Comparison of ENCODE assay signal across 9 cellular contexts in the genomic region with DNA sequence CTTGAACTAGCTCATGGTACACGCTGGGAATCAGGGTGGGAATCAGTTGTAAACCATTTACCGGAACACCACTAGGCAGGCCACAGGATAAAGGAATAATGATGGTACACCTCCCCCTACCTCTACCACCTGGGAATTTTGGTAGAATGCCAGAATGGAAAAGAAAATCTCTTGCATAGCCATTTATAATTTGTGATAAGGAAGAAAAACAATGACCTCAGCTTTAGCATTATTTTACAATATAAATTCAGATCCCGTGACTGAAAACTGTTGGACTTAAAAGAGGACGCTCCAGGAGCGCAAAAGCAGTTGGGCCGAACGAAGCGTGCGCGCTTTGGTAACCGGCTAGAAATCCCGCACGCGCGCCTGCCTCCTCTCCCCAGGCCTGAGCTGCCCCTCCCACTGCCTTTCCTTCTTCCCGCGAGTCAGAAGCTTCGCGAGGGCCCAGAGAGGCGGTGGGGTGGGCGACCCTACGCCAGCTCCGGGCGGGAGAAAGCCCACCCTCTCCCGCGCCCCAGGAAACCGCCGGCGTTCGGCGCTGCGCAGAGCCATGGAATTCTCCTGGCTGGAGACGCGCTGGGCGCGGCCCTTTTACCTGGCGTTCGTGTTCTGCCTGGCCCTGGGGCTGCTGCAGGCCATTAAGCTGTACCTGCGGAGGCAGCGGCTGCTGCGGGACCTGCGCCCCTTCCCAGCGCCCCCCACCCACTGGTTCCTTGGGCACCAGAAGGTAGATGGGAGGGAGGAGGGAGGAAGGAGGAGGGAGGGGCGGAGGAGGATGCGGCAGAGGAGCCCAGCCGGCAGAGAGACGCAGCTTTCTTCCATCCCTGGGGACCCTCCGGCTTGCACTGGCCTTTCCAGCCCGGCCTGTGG. TPM values are rescaled to one million over a fixed set of nuclear protein-coding genes. Genes with fewer than 3 reads are reported as not detected.
DNase-seq lines count a peak whose midpoint lies in the region; ATAC-seq, FAIRE-seq and TF ChIP-seq lines count a peak whose summit lies in the region.
"Had no signal": no experiment of that assay in that cellular context is flagged by ENCODE, and none has a peak within 500 bp of the region (broad histone marks: within the 10 kb centered on the region; RNA-seq: fewer than 3 reads in every experiment).

A gene with protein sequence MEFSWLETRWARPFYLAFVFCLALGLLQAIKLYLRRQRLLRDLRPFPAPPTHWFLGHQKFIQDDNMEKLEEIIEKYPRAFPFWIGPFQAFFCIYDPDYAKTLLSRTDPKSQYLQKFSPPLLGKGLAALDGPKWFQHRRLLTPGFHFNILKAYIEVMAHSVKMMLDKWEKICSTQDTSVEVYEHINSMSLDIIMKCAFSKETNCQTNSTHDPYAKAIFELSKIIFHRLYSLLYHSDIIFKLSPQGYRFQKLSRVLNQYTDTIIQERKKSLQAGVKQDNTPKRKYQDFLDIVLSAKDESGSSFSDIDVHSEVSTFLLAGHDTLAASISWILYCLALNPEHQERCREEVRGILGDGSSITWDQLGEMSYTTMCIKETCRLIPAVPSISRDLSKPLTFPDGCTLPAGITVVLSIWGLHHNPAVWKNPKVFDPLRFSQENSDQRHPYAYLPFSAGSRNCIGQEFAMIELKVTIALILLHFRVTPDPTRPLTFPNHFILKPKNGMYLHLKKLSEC (plus strand): TSS at position 402 of the 870 bp plus-strand sequence. CDS start 149 bp downstream, at position 551.

- H3K9ac ChIP-seq in astrocyte (ENCODE audit: low read length): no peak within 1 kb of the TSS

- H3K27me3 Mint-ChIP-seq in astrocyte (ENCODE audit: low read depth, unreplicated experiment): peaks cover 40% of the 10 kb centered on the region

- H3K27ac Mint-ChIP-seq in astrocyte (ENCODE audit: unreplicated experiment): no peak within 1 kb of the TSS
- H3K27ac Mint-ChIP-seq: naive B cell had no signal

- peak within 1 kb of the TSS; percentile 69 for H3K4me3 Mint-ChIP-seq in astrocyte (ENCODE audit: unreplicated experiment)
- H3K4me3 Mint-ChIP-seq: naive B cell had no signal

- CTCF ChIA-PET in RWPE1 (lab: Yijun Ruan, JAX): interaction anchor here (0.6 kb wide), 1 partner anchor 192 kb away, joined by 4 read pairs; no protein-coding TSS in a partner anchor

- H3K27ac ChIP-seq in astrocyte (ENCODE audit: low read depth, low read length): no peak within 1 kb of the TSS
- peak within 1 kb of the TSS; percentile 62 to 65 for H3K27ac ChIP-seq in right atrium auricular region
- H3K27ac ChIP-seq in psoas muscle: peak within 1 kb of the TSS; percentile 70
- H3K27ac ChIP-seq in RWPE1: no peak within 1 kb of the TSS

- FAIRE-seq in astrocyte (lab: Jason Lieb, UNC): no peak
- FAIRE-seq in D721Med (lab: Jason Lieb, UNC): no peak

- peak; percentile 37 for DNase-seq in ELF-1 (ENCODE audit: low read depth, low spot score)
- DNase-seq in astrocyte (ENCODE audit: low read depth): no peak
- no peak for DNase-seq in right atrium auricular region (ENCODE audit: low spot score)
- peak; percentile 38 to 64 for DNase-seq in psoas muscle
- DNase-seq in RWPE1 (ENCODE audit: low spot score): no peak
- DNase-seq in D721Med (ENCODE audit: insufficient read length, low spot score): no peak
- DNase-seq in cortex of kidney (lab: John Stamatoyannopoulos, UW): no peak
- no peak for DNase-seq in activated CD8-positive, alpha-beta memory T cell treated with anti-CD3 and anti-CD28 coated beads for 24 hours
- DNase-seq: naive B cell had no signal

- no peaks in the 10 kb centered on the region for H4K20me1 ChIP-seq in astrocyte (ENCODE audit: insufficient read depth, low read length)

- peak; percentile 69 to 90 (median 76) for ATAC-seq in psoas muscle

- intact Hi-C loops in psoas muscle (cut with DNase I): no loop called here

- H3K4me1 ChIP-seq in astrocyte (ENCODE audit: insufficient read depth, low read length): no peaks in the 10 kb centered on the region
- peaks cover 0 to 38% of the 10 kb centered on the region in 2 donors for H3K4me1 ChIP-seq in right atrium auricular region
- peaks cover 6% of the 10 kb centered on the region for H3K4me1 ChIP-seq in psoas muscle

- peak within 1 kb of the TSS; percentile 77 for H3K4me2 ChIP-seq in astrocyte (ENCODE audit: low read length)

- WGBS in psoas muscle, 3 donors: 2% methylated on average over 44 to 49 of the region's 49 CpGs

- peak within 1 kb of the TSS; percentile 1 for H3K4me3 ChIP-seq in astrocyte (ENCODE audit: insufficient read depth, low read depth, low read length)
- peak within 1 kb of the TSS; percentile 26 to 53 for H3K4me3 ChIP-seq in right atrium auricular region
- peak within 1 kb of the TSS; percentile 84 for H3K4me3 ChIP-seq in psoas muscle

- H3K36me3 ChIP-seq in astrocyte (ENCODE audit: insufficient read depth, low read length): no peaks in the 10 kb centered on the region
- H3K36me3 ChIP-seq in right atrium auricular region: no peaks in the 10 kb centered on the region
- H3K36me3 ChIP-seq in psoas muscle (ENCODE audit: insufficient read depth in 1 of 2, low read depth in 1 of 2): no peaks in the 10 kb centered on the region

- H3K4me1 Mint-ChIP-seq in astrocyte (ENCODE audit: low read depth, unreplicated experiment): no peaks in the 10 kb centered on the region

- H3K27me3 ChIP-seq in astrocyte (ENCODE audit: insufficient read depth, low read length): peaks cover 3% of the 10 kb centered on the region
- H3K27me3 ChIP-seq in right atrium auricular region: no peaks in the 10 kb centered on the region
- H3K27me3 ChIP-seq in psoas muscle (ENCODE audit: insufficient read depth in 3 of 3, low read length in 2 of 3): no peaks in the 10 kb centered on the region

- H2AFZ ChIP-seq in astrocyte (ENCODE audit: low read depth, low read length): peak within 1 kb of the TSS; percentile 60

- H3K79me2 ChIP-seq in astrocyte (ENCODE audit: insufficient read depth, low read length): no peaks in the 10 kb centered on the region

- POLR2A ChIA-PET in RWPE1 (lab: Yijun Ruan, JAX; ENCODE audit: low non-redundant PET): no interaction called here

- H3K9me3 ChIP-seq in astrocyte (ENCODE audit: insufficient read depth, low read depth, low read length): no peaks in the 10 kb centered on the region
- no peaks in the 10 kb centered on the region for H3K9me3 ChIP-seq in right atrium auricular region
- H3K9me3 ChIP-seq in psoas muscle: no peaks in the 10 kb centered on the region

- no peak for TF ChIP-seq CTCF in astrocyte (IDR thresholded peaks at IDR 0.05; ENCODE audit: insufficient read depth, low read depth, low read length)
- no peak for TF ChIP-seq CTCF in right atrium auricular region (IDR thresholded peaks at IDR 0.05)
- no peak for TF ChIP-seq CTCF in psoas muscle (IDR thresholded peaks at IDR 0.05)
- TF ChIP-seq CTCF in RWPE1 (conservative IDR thresholded peaks at IDR 0.05; ENCODE audit: low read depth): no peak
- no peak for TF ChIP-seq CTCF in D721Med (IDR thresholded peaks at IDR 0.05; ENCODE audit: insufficient read depth, missing control alignments)

- H3K9me3 Mint-ChIP-seq in astrocyte (ENCODE audit: unreplicated experiment): peaks cover 4% of the 10 kb centered on the region

- H3K36me3 Mint-ChIP-seq in astrocyte (ENCODE audit: low read depth, unreplicated experiment): no peaks in the 10 kb centered on the region
- H3K36me3 Mint-ChIP-seq: naive B cell had no signal

RNA-seq across cellular contexts. Expression of the gene that starts here (rescaled TPM):
- total RNA-seq in astrocyte (0.24 TPM in 1 of 2 replicates, not detected in the other), right atrium auricular region (1 to 10 TPM; 2.2 to 3.5 TPM), psoas muscle (1 to 10 TPM in 3 of 4 donors, under 1 TPM in 1; 0.54 to 2.3 (median 1.4) TPM)
- 1 to 10 TPM in 1 of 3 donors, under 1 TPM in 2; 0.78 to 1.3 (median 0.79) TPM for polyA plus RNA-seq in psoas muscle

Comparison
In these comparisons a context has a peak if more than half of its experiments do, and no peak if none do; other contexts are left out.
1. DNase-seq: peak in ELF-1 (single experiment) and psoas muscle (2 of 2); none in astrocyte (single experiment), right atrium auricular region (single experiment), RWPE1 (single experiment), D721Med (single experiment), cortex of kidney (single experiment) and activated CD8-positive, alpha-beta memory T cell treated with anti-CD3 and anti-CD28 coated beads for 24 hours (single experiment).
2. H3K27ac ChIP-seq: peak in right atrium auricular region (2 of 2) and psoas muscle (single experiment); none in astrocyte (single experiment) and RWPE1 (single experiment).
3. H3K4me3 ChIP-seq: peak in every context shown above with its lines; median percentile 84 in psoas muscle; 40 in right atrium auricular region; 1 in astrocyte.